In the genomic region with DNA sequence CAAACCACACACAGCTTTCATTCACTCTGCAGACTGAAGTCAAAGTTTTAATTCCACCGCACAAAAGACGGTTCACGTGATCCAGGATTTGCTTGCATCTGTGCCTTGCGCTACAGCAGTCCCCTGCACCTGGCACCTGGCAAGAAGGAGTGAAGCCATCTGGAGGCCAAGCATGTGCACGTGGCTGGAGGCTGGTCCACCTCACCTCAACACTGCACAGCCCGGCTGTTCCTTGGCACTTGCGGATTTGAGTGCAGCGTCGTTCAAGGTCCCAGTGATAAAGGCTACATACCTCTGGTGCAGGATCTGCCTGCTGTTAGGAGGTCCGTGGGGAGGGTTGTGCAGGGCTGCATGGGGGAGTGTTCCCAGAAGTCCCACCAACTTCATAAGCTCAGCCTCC, we compare ENCODE assay signal across 18 cellular contexts.
"Had no signal": no experiment of that assay in that cellular context is flagged by ENCODE, and none has a peak within 500 bp of the region (broad histone marks: within the 10 kb centered on the region; RNA-seq: fewer than 3 reads in every experiment).

No MANE protein-coding gene starts in this region.

- H3K4me3 ChIP-seq: ascending aorta had no signal

- H3K9me3 ChIP-seq: ascending aorta had no signal

- ATAC-seq: activated CD4-positive, alpha-beta T cell treated with anti-CD3 and anti-CD28 coated beads for 36 hours had no signal

- H3K27ac ChIP-seq: ascending aorta, WERI-Rb-1 had no signal

- DNase-seq: activated CD4-positive, alpha-beta memory T cell treated with anti-CD3 and anti-CD28 coated beads, Interleukin-2, amount 10 ng/mL, durations not matched to agents 7 days and 5 days; activated CD4-positive, alpha-beta T cell treated with anti-CD3 and anti-CD28 coated beads for 36 hours; activated CD4-positive, alpha-beta T cell treated with anti-CD3 and anti-CD28 coated beads, Interleukin-2, amount 50 U/mL, for 1 hour; activated CD8-positive, alpha-beta memory T cell treated with anti-CD3 and anti-CD28 coated beads, Interleukin-2, amount 50 U/mL, for 48 hours; activated T-cell treated with anti-CD3 and anti-CD28 coated beads, Interleukin-2, amount 50 U/mL, for 1 hour; Kasumi-1; KBM-7; NCI-H1417; NCI-H2029; NCI-H2107; NCI-H2171 treated with DMSO at 0.1 percent for 48 hours; NCI-H345; NCI-H510A; NCI-H82; SIG-M5; T-helper 1 cell; WERI-Rb-1 had no signal

- H3K27me3 ChIP-seq: ascending aorta had no signal

- H3K36me3 ChIP-seq: ascending aorta had no signal
